In genomic region chr14:73474952-73475351, GRCh38 we compare ENCODE assay signal across 31 cellular contexts.
"Had no signal": no experiment of that assay in that cellular context is flagged by ENCODE, and none has a peak within 500 bp of the region (broad histone marks: within the 10 kb centered on the region; RNA-seq: fewer than 3 reads in every experiment).

No MANE protein-coding gene starts in this region.

- FAIRE-seq: astrocyte, bronchial epithelial cell, colon had no signal

- H3K36me3 Mint-ChIP-seq: activated naive CD4-positive, alpha-beta T cell treated with anti-CD3 and anti-CD28 coated beads, Interleukin-2, amount 50 U/mL, for 24 hours had no signal

- DNase-seq: activated B cell treated with CpG ODN at 0.5 μM for 24 hours; activated CD4-positive, alpha-beta T cell treated with anti-CD3 and anti-CD28 coated beads for 48 hours; activated CD4-positive, alpha-beta T cell treated with anti-CD3 and anti-CD28 coated beads, Interleukin-2, amount 50 U/mL, for 1 hour; activated CD4-positive, alpha-beta T cell treated with anti-CD3 and anti-CD28 coated beads, Interleukin-2, amount 50 U/mL, for 48 hours; activated CD8-positive, alpha-beta memory T cell treated with anti-CD3 and anti-CD28 coated beads for 24 hours; activated CD8-positive, alpha-beta T cell treated with anti-CD3 and anti-CD28 coated beads for 36 hours; activated effector memory CD4-positive, alpha-beta T cell treated with Interleukin-2 at 50 U/mL for 16 hours; activated gamma-delta T cell treated with Interleukin-2 at 50 U/mL for 16 hours; activated naive CD4-positive, alpha-beta T cell treated with anti-CD3 and anti-CD28 coated beads for 36 hours; activated T-cell treated with anti-CD3 and anti-CD28 coated beads, Interleukin-2, amount 50 U/mL, for 4 hours; amniotic stem cell; anterior cingulate cortex; brain microvascular endothelial cell; effector CD8-positive, alpha-beta T cell; foreskin keratinocyte; gastrocnemius medialis; glutamatergic neuron; heart left ventricle; T-helper 1 cell; T-helper 17 cell; T1000; WERI-Rb-1 had no signal

- H3K27ac Mint-ChIP-seq: activated B cell treated with CpG ODN at 0.5 μM for 24 hours; activated CD8-positive, alpha-beta T cell treated with anti-CD3 and anti-CD28 coated beads for 36 hours; activated naive CD4-positive, alpha-beta T cell treated with anti-CD3 and anti-CD28 coated beads for 36 hours; activated naive CD4-positive, alpha-beta T cell treated with anti-CD3 and anti-CD28 coated beads, Interleukin-2, amount 50 U/mL, for 24 hours; activated T-helper 17 cell treated with anti-CD3 and anti-CD28 coated beads, Interleukin-2, amount 50 U/mL, for 72 hours; T-helper 17 cell; T-helper 2 cell treated with Interferon-gamma antibody and Interleukin-4, amounts not matched to agents 5 μg/mL and 100 μg/mL, for 36 hours had no signal

- ATAC-seq: activated CD4-positive, CD25-positive, alpha-beta regulatory T cell treated with anti-CD3 and anti-CD28 coated beads, Interleukin-2, amount 50 U/mL, for 24 hours; activated CD8-positive, alpha-beta T cell treated with anti-CD3 and anti-CD28 coated beads for 36 hours; activated T-cell treated with anti-CD3 and anti-CD28 coated beads, Interleukin-2, amount 50 U/mL, for 4 hours; activated T-helper 17 cell treated with anti-CD3 and anti-CD28 coated beads, Interleukin-2, amount 50 U/mL, for 72 hours; esophagus mucosa; foreskin keratinocyte; gastrocnemius medialis; heart left ventricle; T-helper 17 cell had no signal

- H3K27me3 Mint-ChIP-seq: activated B cell treated with CpG ODN at 0.5 μM for 24 hours; activated CD8-positive, alpha-beta T cell treated with anti-CD3 and anti-CD28 coated beads for 36 hours; activated naive CD4-positive, alpha-beta T cell treated with anti-CD3 and anti-CD28 coated beads, Interleukin-2, amount 50 U/mL, for 24 hours; activated T-helper 17 cell treated with anti-CD3 and anti-CD28 coated beads, Interleukin-2, amount 50 U/mL, for 72 hours; central memory CD8-positive, alpha-beta T cell; T-helper 17 cell had no signal

- H3K4me3 ChIP-seq: gastrocnemius medialis, heart left ventricle had no signal

- H3K4me1 ChIP-seq: gastrocnemius medialis had no signal

- H3K9me3 ChIP-seq: gastrocnemius medialis, heart left ventricle had no signal

- H3K4me1 Mint-ChIP-seq: activated naive CD4-positive, alpha-beta T cell treated with anti-CD3 and anti-CD28 coated beads, Interleukin-2, amount 50 U/mL, for 24 hours; activated T-helper 17 cell treated with anti-CD3 and anti-CD28 coated beads, Interleukin-2, amount 50 U/mL, for 72 hours; central memory CD8-positive, alpha-beta T cell had no signal

- H3K36me3 ChIP-seq: brain microvascular endothelial cell, gastrocnemius medialis, heart left ventricle, WERI-Rb-1 had no signal

- H3K4me3 Mint-ChIP-seq: activated B cell treated with CpG ODN at 0.5 μM for 24 hours; activated CD8-positive, alpha-beta T cell treated with anti-CD3 and anti-CD28 coated beads for 36 hours; activated naive CD4-positive, alpha-beta T cell treated with anti-CD3 and anti-CD28 coated beads for 36 hours; activated naive CD4-positive, alpha-beta T cell treated with anti-CD3 and anti-CD28 coated beads, Interleukin-2, amount 50 U/mL, for 24 hours; activated T-cell treated with anti-CD3 and anti-CD28 coated beads, Interleukin-2, amount 50 U/mL, for 4 hours; activated T-helper 17 cell treated with anti-CD3 and anti-CD28 coated beads, Interleukin-2, amount 50 U/mL, for 72 hours; central memory CD8-positive, alpha-beta T cell; T-helper 17 cell; T-helper 2 cell treated with Interferon-gamma antibody and Interleukin-4, amounts not matched to agents 5 μg/mL and 100 μg/mL, for 36 hours had no signal

- H3K27ac ChIP-seq: brain microvascular endothelial cell, foreskin keratinocyte, gastrocnemius medialis, heart left ventricle, WERI-Rb-1 had no signal

- H3K9me3 Mint-ChIP-seq: activated B cell treated with CpG ODN at 0.5 μM for 24 hours; activated CD8-positive, alpha-beta T cell treated with anti-CD3 and anti-CD28 coated beads for 36 hours; activated naive CD4-positive, alpha-beta T cell treated with anti-CD3 and anti-CD28 coated beads for 36 hours; activated naive CD4-positive, alpha-beta T cell treated with anti-CD3 and anti-CD28 coated beads, Interleukin-2, amount 50 U/mL, for 24 hours; activated T-cell treated with anti-CD3 and anti-CD28 coated beads, Interleukin-2, amount 50 U/mL, for 4 hours; activated T-helper 17 cell treated with anti-CD3 and anti-CD28 coated beads, Interleukin-2, amount 50 U/mL, for 72 hours; central memory CD8-positive, alpha-beta T cell; T-helper 2 cell treated with Interferon-gamma antibody and Interleukin-4, amounts not matched to agents 5 μg/mL and 100 μg/mL, for 36 hours had no signal

- H3K27me3 ChIP-seq: brain microvascular endothelial cell, foreskin keratinocyte, gastrocnemius medialis, heart left ventricle had no signal
